ENCODE assay signal across 39 cellular contexts in genomic region chr1:57881696-57882095, GRCh38.
"Had no signal": no experiment of that assay in that cellular context is flagged by ENCODE, and none has a peak within 500 bp of the region (broad histone marks: within the 10 kb centered on the region; RNA-seq: fewer than 3 reads in every experiment).

No MANE protein-coding gene starts in this region.

- H3K36me3 ChIP-seq: adrenal gland, brain microvascular endothelial cell, Peyer's patch, SJSA1 had no signal

- H3K9me3 ChIP-seq: adrenal gland, Peyer's patch, SJSA1 had no signal

- H3K36me3 Mint-ChIP-seq: activated CD4-positive, alpha-beta memory T cell treated with anti-CD3 and anti-CD28 coated beads for 36 hours; activated naive CD4-positive, alpha-beta T cell treated with anti-CD3 and anti-CD28 coated beads, Interleukin-2, amount 50 U/mL, for 72 hours had no signal

- H3K4me3 ChIP-seq: adrenal gland, Peyer's patch, SJSA1 had no signal

- H3K4me1 ChIP-seq: adrenal gland, Peyer's patch, SJSA1 had no signal

- H3K27me3 Mint-ChIP-seq: activated CD4-positive, alpha-beta memory T cell treated with anti-CD3 and anti-CD28 coated beads for 36 hours had no signal

- H3K27ac ChIP-seq: adrenal gland, brain microvascular endothelial cell, Peyer's patch, SJSA1, VCaP had no signal

- H3K27ac Mint-ChIP-seq: activated B cell treated with CpG ODN at 0.5 μM for 24 hours; activated CD4-positive, alpha-beta memory T cell treated with anti-CD3 and anti-CD28 coated beads for 36 hours; activated naive CD4-positive, alpha-beta T cell treated with anti-CD3 and anti-CD28 coated beads for 36 hours; activated naive CD4-positive, alpha-beta T cell treated with anti-CD3 and anti-CD28 coated beads, Interleukin-2, amount 50 U/mL, for 72 hours; activated T-helper 1 cell treated with anti-CD3 and anti-CD28 coated beads, Interleukin-12 subunit alpha, Interleukin-12 subunit beta, Interleukin-2, Interleukin-4 antibody, amounts not matched to agents 30 ng/mL and 10 ng/mL and 1 ng/mL, durations not matched to agents 14 hours and 24 hours and 36 hours had no signal

- H3K27me3 ChIP-seq: adrenal gland, brain microvascular endothelial cell, Peyer's patch, SJSA1 had no signal

- H3K4me1 Mint-ChIP-seq: activated B cell treated with CpG ODN at 0.5 μM for 24 hours had no signal

- DNase-seq: activated B cell treated with CpG ODN at 0.5 μM for 24 hours; activated CD4-positive, alpha-beta memory T cell treated with anti-CD3 and anti-CD28 coated beads for 36 hours; activated CD4-positive, alpha-beta T cell treated with anti-CD3 and anti-CD28 coated beads for 4 hours; activated CD4-positive, alpha-beta T cell treated with anti-CD3 and anti-CD28 coated beads, Interleukin-2, amount 50 U/mL, for 1 hour; activated CD4-positive, CD25-positive, alpha-beta regulatory T cell treated with anti-CD3 and anti-CD28 coated beads, Interleukin-2, amount 50 U/mL, for 72 hours; activated CD8-positive, alpha-beta memory T cell treated with anti-CD3 and anti-CD28 coated beads, Interleukin-2, amount 50 U/mL, for 4 hours; activated gamma-delta T cell treated with Interleukin-2 at 50 U/mL for 16 hours; activated naive CD4-positive, alpha-beta T cell treated with anti-CD3 and anti-CD28 coated beads for 36 hours; activated T-cell treated with anti-CD3 and anti-CD28 coated beads for 4 hours; activated T-cell treated with anti-CD3 and anti-CD28 coated beads, Interleukin-2, amount 50 U/mL, for 4 hours; adrenal gland; brain microvascular endothelial cell; central memory CD4-positive, alpha-beta T cell; Kasumi-1; KG1; MM.1S; MV-4-11; NCI-H1092; NCI-H1436 treated with DMSO at 0.1 percent for 48 hours; NCI-H187; NCI-H2029 treated with DMSO at 0.1 percent for 48 hours; NCI-H2107; NCI-H2171; NCI-H510A; NCI-H526; NCI-H748 treated with DMSO at 0.1 percent for 48 hours; NK-92 treated with Interleukin-12 subunit alpha and Interleukin-12 subunit beta, amount 100 ng/mL, for 24 hours; PC-3; Peyer's patch; RPMI8226; SHP77 treated with DMSO at 0.1 percent for 48 hours; SW 1271; T-helper 1 cell; T-helper 2 cell; T-helper 9 cell had no signal

- H3K9me3 Mint-ChIP-seq: activated B cell treated with CpG ODN at 0.5 μM for 24 hours; activated CD4-positive, alpha-beta memory T cell treated with anti-CD3 and anti-CD28 coated beads for 36 hours; activated naive CD4-positive, alpha-beta T cell treated with anti-CD3 and anti-CD28 coated beads for 36 hours; activated T-cell treated with anti-CD3 and anti-CD28 coated beads, Interleukin-2, amount 50 U/mL, for 4 hours; activated T-helper 1 cell treated with anti-CD3 and anti-CD28 coated beads, Interleukin-12 subunit alpha, Interleukin-12 subunit beta, Interleukin-2, Interleukin-4 antibody, amounts not matched to agents 30 ng/mL and 10 ng/mL and 1 ng/mL, durations not matched to agents 14 hours and 24 hours and 36 hours had no signal

- H3K4me3 Mint-ChIP-seq: activated B cell treated with CpG ODN at 0.5 μM for 24 hours; activated CD4-positive, alpha-beta memory T cell treated with anti-CD3 and anti-CD28 coated beads for 36 hours; activated naive CD4-positive, alpha-beta T cell treated with anti-CD3 and anti-CD28 coated beads for 36 hours; activated T-cell treated with anti-CD3 and anti-CD28 coated beads, Interleukin-2, amount 50 U/mL, for 4 hours; activated T-helper 1 cell treated with anti-CD3 and anti-CD28 coated beads, Interleukin-12 subunit alpha, Interleukin-12 subunit beta, Interleukin-2, Interleukin-4 antibody, amounts not matched to agents 30 ng/mL and 10 ng/mL and 1 ng/mL, durations not matched to agents 14 hours and 24 hours and 36 hours had no signal

- ATAC-seq: activated naive CD4-positive, alpha-beta T cell treated with anti-CD3 and anti-CD28 coated beads, Interleukin-2, amount 50 U/mL, for 72 hours; activated T-cell treated with anti-CD3 and anti-CD28 coated beads, Interleukin-2, amount 50 U/mL, for 4 hours; PC-3 had no signal
